In genomic region chrX:145792281-145792680, GRCh38 we compare ENCODE assay signal across 9 cellular contexts. TPM values are rescaled to one million over a fixed set of nuclear protein-coding genes. Genes with fewer than 3 reads are reported as not detected.
"Had no signal": no experiment of that assay in that cellular context is flagged by ENCODE, and none has a peak within 500 bp of the region (broad histone marks: within the 10 kb centered on the region; RNA-seq: fewer than 3 reads in every experiment).

No MANE protein-coding gene starts in this region.

- ATAC-seq: HCT116, HepG2 had no signal

- DNase-seq: GM23248, GOT3, H7, HFFc6, KBM-7 had no signal

RNA-seq across cellular contexts. Expression of gene SLITRK2, which starts 25.3 kb away (rescaled TPM):
- total RNA-seq: GM23248, HepG2, HFFc6, HT1080 had no signal
- polyA plus RNA-seq: GM23248, HepG2, IgD-negative memory B cell had no signal
